ENCODE assay signal across 1 cellular context in genomic region chr9:36572515-36573418, GRCh38.
TF ChIP-seq lines count a peak whose summit lies in the region.

Gene MELK (plus strand): TSS chr9:36572895. CDS start chr9:36581682, 8,787 bp downstream.

TF ChIP-seq in GM12878, 131 proteins besides CTCF, POLR2A, EP300 and RAD21 (continued from another document):
- TF ChIP-seq, protein P1, sequence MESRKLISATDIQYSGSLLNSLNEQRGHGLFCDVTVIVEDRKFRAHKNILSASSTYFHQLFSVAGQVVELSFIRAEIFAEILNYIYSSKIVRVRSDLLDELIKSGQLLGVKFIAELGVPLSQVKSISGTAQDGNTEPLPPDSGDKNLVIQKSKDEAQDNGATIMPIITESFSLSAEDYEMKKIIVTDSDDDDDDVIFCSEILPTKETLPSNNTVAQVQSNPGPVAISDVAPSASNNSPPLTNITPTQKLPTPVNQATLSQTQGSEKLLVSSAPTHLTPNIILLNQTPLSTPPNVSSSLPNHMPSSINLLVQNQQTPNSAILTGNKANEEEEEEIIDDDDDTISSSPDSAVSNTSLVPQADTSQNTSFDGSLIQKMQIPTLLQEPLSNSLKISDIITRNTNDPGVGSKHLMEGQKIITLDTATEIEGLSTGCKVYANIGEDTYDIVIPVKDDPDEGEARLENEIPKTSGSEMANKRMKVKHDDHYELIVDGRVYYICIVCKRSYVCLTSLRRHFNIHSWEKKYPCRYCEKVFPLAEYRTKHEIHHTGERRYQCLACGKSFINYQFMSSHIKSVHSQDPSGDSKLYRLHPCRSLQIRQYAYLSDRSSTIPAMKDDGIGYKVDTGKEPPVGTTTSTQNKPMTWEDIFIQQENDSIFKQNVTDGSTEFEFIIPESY (IDR thresholded peaks at IDR 0.05): no peak
- no peak for TF ChIP-seq ZBED1 (IDR thresholded peaks at IDR 0.05; ENCODE audit: borderline replicate concordance)
- TF ChIP-seq, protein P2, sequence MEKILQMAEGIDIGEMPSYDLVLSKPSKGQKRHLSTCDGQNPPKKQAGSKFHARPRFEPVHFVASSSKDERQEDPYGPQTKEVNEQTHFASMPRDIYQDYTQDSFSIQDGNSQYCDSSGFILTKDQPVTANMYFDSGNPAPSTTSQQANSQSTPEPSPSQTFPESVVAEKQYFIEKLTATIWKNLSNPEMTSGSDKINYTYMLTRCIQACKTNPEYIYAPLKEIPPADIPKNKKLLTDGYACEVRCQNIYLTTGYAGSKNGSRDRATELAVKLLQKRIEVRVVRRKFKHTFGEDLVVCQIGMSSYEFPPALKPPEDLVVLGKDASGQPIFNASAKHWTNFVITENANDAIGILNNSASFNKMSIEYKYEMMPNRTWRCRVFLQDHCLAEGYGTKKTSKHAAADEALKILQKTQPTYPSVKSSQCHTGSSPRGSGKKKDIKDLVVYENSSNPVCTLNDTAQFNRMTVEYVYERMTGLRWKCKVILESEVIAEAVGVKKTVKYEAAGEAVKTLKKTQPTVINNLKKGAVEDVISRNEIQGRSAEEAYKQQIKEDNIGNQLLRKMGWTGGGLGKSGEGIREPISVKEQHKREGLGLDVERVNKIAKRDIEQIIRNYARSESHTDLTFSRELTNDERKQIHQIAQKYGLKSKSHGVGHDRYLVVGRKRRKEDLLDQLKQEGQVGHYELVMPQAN (conservative IDR thresholded peaks at IDR 0.05): peak; percentile 99
- TF ChIP-seq POU2F2 (IDR thresholded peaks at IDR 0.05; ENCODE audit: borderline replicate concordance, low read depth, low read length): no peak; the same call in 2 of the 3 replicates
- peak; percentile 23 for TF ChIP-seq SP1 (IDR thresholded peaks at IDR 0.05; ENCODE audit: low read depth, low read length)
- peak; percentile 79; the same call in 1 of the 2 replicates for TF ChIP-seq MXI1 (IDR thresholded peaks at IDR 0.05; ENCODE audit: low read depth, low read length)
- TF ChIP-seq IKZF2 (IDR thresholded peaks at IDR 0.05): peak in 1 of 2 experiments; percentile 48; a peak in 2 of 4 replicates
- peak; percentile 41; the same call in 1 of the 2 replicates for TF ChIP-seq PAX5 (IDR thresholded peaks at IDR 0.05; ENCODE audit: borderline replicate concordance, low read depth, low read length)
- TF ChIP-seq PAX8 (IDR thresholded peaks at IDR 0.05): no peak
- TF ChIP-seq, protein P3, sequence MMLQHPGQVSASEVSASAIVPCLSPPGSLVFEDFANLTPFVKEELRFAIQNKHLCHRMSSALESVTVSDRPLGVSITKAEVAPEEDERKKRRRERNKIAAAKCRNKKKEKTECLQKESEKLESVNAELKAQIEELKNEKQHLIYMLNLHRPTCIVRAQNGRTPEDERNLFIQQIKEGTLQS (IDR thresholded peaks at IDR 0.05; ENCODE audit: borderline replicate concordance, extremely low read depth, low read depth, low read length): no peak
- TF ChIP-seq, protein P4, sequence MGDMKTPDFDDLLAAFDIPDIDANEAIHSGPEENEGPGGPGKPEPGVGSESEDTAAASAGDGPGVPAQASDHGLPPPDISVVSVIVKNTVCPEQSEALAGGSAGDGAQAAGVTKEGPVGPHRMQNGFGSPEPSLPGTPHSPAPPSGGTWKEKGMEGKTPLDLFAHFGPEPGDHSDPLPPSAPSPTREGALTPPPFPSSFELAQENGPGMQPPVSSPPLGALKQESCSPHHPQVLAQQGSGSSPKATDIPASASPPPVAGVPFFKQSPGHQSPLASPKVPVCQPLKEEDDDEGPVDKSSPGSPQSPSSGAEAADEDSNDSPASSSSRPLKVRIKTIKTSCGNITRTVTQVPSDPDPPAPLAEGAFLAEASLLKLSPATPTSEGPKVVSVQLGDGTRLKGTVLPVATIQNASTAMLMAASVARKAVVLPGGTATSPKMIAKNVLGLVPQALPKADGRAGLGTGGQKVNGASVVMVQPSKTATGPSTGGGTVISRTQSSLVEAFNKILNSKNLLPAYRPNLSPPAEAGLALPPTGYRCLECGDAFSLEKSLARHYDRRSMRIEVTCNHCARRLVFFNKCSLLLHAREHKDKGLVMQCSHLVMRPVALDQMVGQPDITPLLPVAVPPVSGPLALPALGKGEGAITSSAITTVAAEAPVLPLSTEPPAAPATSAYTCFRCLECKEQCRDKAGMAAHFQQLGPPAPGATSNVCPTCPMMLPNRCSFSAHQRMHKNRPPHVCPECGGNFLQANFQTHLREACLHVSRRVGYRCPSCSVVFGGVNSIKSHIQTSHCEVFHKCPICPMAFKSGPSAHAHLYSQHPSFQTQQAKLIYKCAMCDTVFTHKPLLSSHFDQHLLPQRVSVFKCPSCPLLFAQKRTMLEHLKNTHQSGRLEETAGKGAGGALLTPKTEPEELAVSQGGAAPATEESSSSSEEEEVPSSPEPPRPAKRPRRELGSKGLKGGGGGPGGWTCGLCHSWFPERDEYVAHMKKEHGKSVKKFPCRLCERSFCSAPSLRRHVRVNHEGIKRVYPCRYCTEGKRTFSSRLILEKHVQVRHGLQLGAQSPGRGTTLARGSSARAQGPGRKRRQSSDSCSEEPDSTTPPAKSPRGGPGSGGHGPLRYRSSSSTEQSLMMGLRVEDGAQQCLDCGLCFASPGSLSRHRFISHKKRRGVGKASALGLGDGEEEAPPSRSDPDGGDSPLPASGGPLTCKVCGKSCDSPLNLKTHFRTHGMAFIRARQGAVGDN (IDR thresholded peaks at IDR 0.05): peak; percentile 67; the same call in 1 of the 2 replicates
- peak; percentile 46; the same call in 1 of the 2 replicates for TF ChIP-seq SPI1 (IDR thresholded peaks at IDR 0.05; ENCODE audit: borderline replicate concordance, insufficient read depth, low read depth, low read length)
- TF ChIP-seq MTA2 (IDR thresholded peaks at IDR 0.05; ENCODE audit: low read depth): no peak
- peak; percentile 60; the same call in 1 of the 2 replicates for TF ChIP-seq DPF2 (IDR thresholded peaks at IDR 0.05)
- peak; percentile 98 for TF ChIP-seq SIN3A (IDR thresholded peaks at IDR 0.05; ENCODE audit: low read depth, low read length)
TF ChIP-seq in GM12878: peak in this region for 37.
